Comparison of ENCODE assay signal across 8 cellular contexts in the genomic region with DNA sequence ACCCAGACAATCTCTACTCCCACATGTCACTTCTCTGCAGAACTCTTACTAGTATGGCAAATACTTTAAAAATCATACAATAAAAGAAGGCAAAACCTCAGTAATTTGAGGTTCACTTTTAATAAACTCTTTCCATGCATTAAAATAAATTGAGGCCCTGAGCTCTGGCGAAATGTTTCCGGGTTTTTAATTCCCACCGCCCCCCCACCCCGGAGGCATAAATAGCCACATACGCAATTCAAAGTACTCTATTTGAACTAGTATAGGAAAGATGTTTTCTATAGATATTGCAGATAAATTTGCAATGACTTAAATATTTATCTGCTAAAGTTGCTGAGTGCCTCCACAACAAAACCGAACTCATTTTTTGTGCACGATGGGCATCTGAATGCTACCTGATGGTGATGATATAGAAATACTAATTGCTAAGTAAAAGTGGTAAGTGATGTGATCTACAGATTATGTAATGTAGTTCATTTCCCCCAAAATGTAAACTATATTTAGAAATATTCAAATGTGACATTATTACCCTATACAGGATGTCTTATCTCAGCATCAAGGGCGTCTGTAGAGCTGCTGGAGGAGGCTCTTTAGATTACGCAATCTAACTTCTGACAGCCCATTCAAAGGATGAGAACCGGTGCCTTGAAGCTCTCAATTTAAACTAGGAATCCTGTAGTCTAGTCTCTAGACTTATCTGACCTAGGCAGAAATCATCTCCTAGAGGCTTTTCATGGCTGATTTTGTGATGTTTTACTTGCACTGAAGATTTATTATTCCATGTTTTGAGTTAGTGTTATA. TPM values are rescaled to one million over a fixed set of nuclear protein-coding genes. Genes with fewer than 3 reads are reported as not detected.
A peak's percentile ranks its signal among the peaks of the same experiment; 100 is the strongest.
DNase-seq lines count a peak whose midpoint lies in the region; ATAC-seq and TF ChIP-seq lines count a peak whose summit lies in the region.

No MANE protein-coding gene starts in this region.

- H3K27ac Mint-ChIP-seq in activated naive CD4-positive, alpha-beta T cell treated with anti-CD3 and anti-CD28 coated beads, Interleukin-2, amount 50 U/mL, for 24 hours: peak overlapping the region; percentile 80
- peak overlapping the region in 1 of 2 donors; percentile 88 for H3K27ac Mint-ChIP-seq in activated naive CD4-positive, alpha-beta T cell treated with anti-CD3 and anti-CD28 coated beads, Interleukin-2, amount 50 U/mL, for 72 hours
- peak overlapping the region; percentile 96 for H3K27ac Mint-ChIP-seq in MCF 10A (ENCODE audit: low read depth, unreplicated experiment)

- no peak for DNase-seq in activated naive CD4-positive, alpha-beta T cell treated with anti-CD3 and anti-CD28 coated beads, Interleukin-2, amount 50 U/mL, for 72 hours (ENCODE audit: low spot score in 2 of 2)
- DNase-seq in NOMO-1 treated with DMSO at 0.1 percent for 48 hours (lab: John Stamatoyannopoulos, UW; ENCODE audit: unreplicated experiment) (peak; percentile 91), MCF 10A (ENCODE audit: unreplicated experiment) (peak; percentile 72), mesenteric fat pad (ENCODE audit: low spot score) (no peak)

- intact Hi-C loops in MCF 10A (cut with micrococcal nuclease): loop anchor here (10.0 kb wide), 1 partner anchor 227 kb away; a partner anchor contains a TSS

- peak overlapping the region; percentile 81 for H3K4me3 Mint-ChIP-seq in activated naive CD4-positive, alpha-beta T cell treated with anti-CD3 and anti-CD28 coated beads, Interleukin-2, amount 50 U/mL, for 24 hours
- H3K4me3 Mint-ChIP-seq in MCF 10A (ENCODE audit: unreplicated experiment): peak overlapping the region; percentile 80

- peaks cover 30% of the 10 kb centered on the region for H3K36me3 Mint-ChIP-seq in activated naive CD4-positive, alpha-beta T cell treated with anti-CD3 and anti-CD28 coated beads, Interleukin-2, amount 50 U/mL, for 24 hours
- peaks cover 30 to 36% of the 10 kb centered on the region in 2 donors for H3K36me3 Mint-ChIP-seq in activated naive CD4-positive, alpha-beta T cell treated with anti-CD3 and anti-CD28 coated beads, Interleukin-2, amount 50 U/mL, for 72 hours
- H3K36me3 Mint-ChIP-seq in MCF 10A (ENCODE audit: insufficient read depth, unreplicated experiment): peaks cover 47% of the 10 kb centered on the region

- CTCF ChIA-PET in MCF 10A (lab: Yijun Ruan, JAX): interaction anchor here (0.6 to 7.0 kb wide), 14 partner anchors 11 to 481 kb away, joined by 3 to 65 read pairs (median 4); no protein-coding TSS in a partner anchor

- no peak for TF ChIP-seq CTCF in MCF 10A (IDR thresholded peaks at IDR 0.05; ENCODE audit: unreplicated experiment)

- 0 to 42% methylated on average over 1 to 2 of the region's 10 CpGs for WGBS in mesodermal cell (ENCODE audit: insufficient coverage in 2 of 2), 2 experiments

- peaks cover 40% of the 10 kb centered on the region for H3K4me1 ChIP-seq in mesodermal cell (ENCODE audit: control insufficient read depth, insufficient read depth, low read length, poor library complexity, severe bottlenecking)

- BruUV-seq in MCF 10A (replicated peaks; lab: Mats Ljungman, UMichigan): no TSS peak

- peaks cover 32% of the 10 kb centered on the region for H3K36me3 ChIP-seq in mesodermal cell (ENCODE audit: control insufficient read depth, insufficient read depth, low read length)

- peaks cover 76% of the 10 kb centered on the region for H3K4me1 Mint-ChIP-seq in activated naive CD4-positive, alpha-beta T cell treated with anti-CD3 and anti-CD28 coated beads, Interleukin-2, amount 50 U/mL, for 24 hours
- H3K4me1 Mint-ChIP-seq in MCF 10A (ENCODE audit: insufficient read depth, unreplicated experiment): peaks cover 53% of the 10 kb centered on the region

- no peaks in the 10 kb centered on the region for H3K27me3 Mint-ChIP-seq in activated naive CD4-positive, alpha-beta T cell treated with anti-CD3 and anti-CD28 coated beads, Interleukin-2, amount 50 U/mL, for 24 hours
- H3K27me3 Mint-ChIP-seq in MCF 10A (ENCODE audit: insufficient read depth, unreplicated experiment): no peaks in the 10 kb centered on the region

- H3K9me3 ChIP-seq in mesodermal cell (ENCODE audit: control insufficient read depth, low read length): no peaks in the 10 kb centered on the region

- H3K4me3 ChIP-seq in mesodermal cell (ENCODE audit: extremely low read depth, insufficient read depth, low read length, poor library complexity, severe bottlenecking): no peak overlapping the region

- H3K9me3 Mint-ChIP-seq in activated naive CD4-positive, alpha-beta T cell treated with anti-CD3 and anti-CD28 coated beads, Interleukin-2, amount 50 U/mL, for 24 hours: no peaks in the 10 kb centered on the region
- H3K9me3 Mint-ChIP-seq in activated naive CD4-positive, alpha-beta T cell treated with anti-CD3 and anti-CD28 coated beads, Interleukin-2, amount 50 U/mL, for 72 hours: peaks cover 0 to 2% of the 10 kb centered on the region in 2 donors
- H3K9me3 Mint-ChIP-seq in MCF 10A (ENCODE audit: unreplicated experiment): no peaks in the 10 kb centered on the region

- no peak for ATAC-seq in activated naive CD4-positive, alpha-beta T cell treated with anti-CD3 and anti-CD28 coated beads, Interleukin-2, amount 50 U/mL, for 72 hours
- no peak for ATAC-seq in HG02623 (IDR thresholded peaks at IDR 0.05; ENCODE audit: unreplicated experiment)
- ATAC-seq in GM21390 (IDR thresholded peaks at IDR 0.05; ENCODE audit: unreplicated experiment): no peak

- POLR2A ChIA-PET in MCF 10A (lab: Yijun Ruan, JAX): interaction anchor here (0.5 to 20.9 kb wide), 35 partner anchors 11 to 526 kb away, joined by 3 to 904 read pairs (median 5); a partner anchor contains a TSS

- H3K27ac ChIP-seq in mesodermal cell (ENCODE audit: low read depth, low read length, severe bottlenecking): peak overlapping the region; percentile 82

RNA-seq across cellular contexts. Expression of a gene that starts 8.6 kb away (rescaled TPM):
- 100 to 1,000 TPM in 1 of 2 donors, 10 to 100 TPM in 1; 97.3 to 176 TPM for total RNA-seq in activated naive CD4-positive, alpha-beta T cell treated with anti-CD3 and anti-CD28 coated beads, Interleukin-2, amount 50 U/mL, for 72 hours
- total RNA-seq in MCF 10A (2022): 149 and 217 TPM in 2 replicates
- 122 TPM for polyA plus RNA-seq in mesodermal cell (2013, experiment 1 of 2)
- 99.9 TPM for polyA plus RNA-seq in mesodermal cell (2013, experiment 2 of 2)
- total RNA-seq in mesenteric fat pad: 108 TPM

Comparison
In these comparisons a context has a peak if more than half of its experiments do, and no peak if none do; other contexts are left out.
1. DNase-seq: peak in NOMO-1 treated with DMSO at 0.1 percent for 48 hours (single experiment) and MCF 10A (single experiment); none in activated naive CD4-positive, alpha-beta T cell treated with anti-CD3 and anti-CD28 coated beads, Interleukin-2, amount 50 U/mL, for 72 hours (0 of 2) and mesenteric fat pad (single experiment).